Comparison of ENCODE assay signal across 8 cellular contexts in genomic region chr5:14011089-14012004, GRCh38.
DNase-seq lines count a peak whose midpoint lies in the region; ATAC-seq and TF ChIP-seq lines count a peak whose summit lies in the region.

No MANE protein-coding gene starts in this region.

- peak overlapping the region; percentile 79; the same call in 1 of the 2 replicates for H2AFZ ChIP-seq in OCI-LY7 (ENCODE audit: low read length)
- peak overlapping the region; percentile 100 for H2AFZ ChIP-seq in osteoblast (ENCODE audit: low read length)

- H3K9me3 ChIP-seq in HUES6 (ENCODE audit: control insufficient read depth, insufficient read depth, low read depth, low read length), result no peaks in the 10 kb centered on the region
- H3K9me3 ChIP-seq in OCI-LY7 (ENCODE audit: low read length), result no peaks in the 10 kb centered on the region
- H3K9me3 ChIP-seq in adrenal gland (replicated peaks in 1 of 3), result no peaks in the 10 kb centered on the region
- no peaks in the 10 kb centered on the region for H3K9me3 ChIP-seq in heart left ventricle
- no peaks in the 10 kb centered on the region for H3K9me3 ChIP-seq in osteoblast (ENCODE audit: low read depth, low read length)
- H3K9me3 ChIP-seq in uterus, result no peaks in the 10 kb centered on the region

- H3K4me3 ChIP-seq in HUES6 (ENCODE audit: low read depth, low read length) (peak overlapping the region; percentile 84), OCI-LY7 (ENCODE audit: low read depth, low read length, poor library complexity, severe bottlenecking) (peak overlapping the region; percentile 66), adrenal gland (peak overlapping the region in 2 of 4 donors; percentile 29 to 62), heart left ventricle (peak overlapping the region; percentile 8 to 65 (median 59)), osteoblast (ENCODE audit: insufficient read depth, low read length) (peak overlapping the region; percentile 82), uterus (peak overlapping the region; percentile 26 to 54)

- POLR2A ChIA-PET in OCI-LY7 (lab: Charles Lee), result interaction anchor here (0.6 kb wide), 1 partner anchor 32 kb away, joined by 5 read pairs; no protein-coding TSS in a partner anchor

- TF ChIP-seq POLR2A in adrenal gland (IDR thresholded peaks at IDR 0.05) (peak in 1 of 2 donors; percentile 58), heart left ventricle (IDR thresholded peaks at IDR 0.05) (peak in 1 of 2 donors; percentile 35), uterus (IDR thresholded peaks at IDR 0.05) (peak in 1 of 2 donors; percentile 45)

- intact Hi-C loops in OCI-LY7 (cut with micrococcal nuclease; ENCODE audit: unreplicated experiment), result no loop called here
- intact Hi-C loops in adrenal gland (cut with DNase I), result no loop called here
- intact Hi-C loops in heart left ventricle (cut with DNase I), result loop anchor here in 1 of 10 donors (10.0 kb wide), 1 partner anchor 263 kb away; no protein-coding TSS in a partner anchor
- intact Hi-C loops in uterus (cut with DNase I; ENCODE audit: low total_unique reads), result no loop called here

- H3K27ac ChIP-seq in HUES6 (ENCODE audit: low read depth, low read length) (no peak overlapping the region), OCI-LY7 (ENCODE audit: low read depth, low read length, poor library complexity, severe bottlenecking) (no peak overlapping the region), adrenal gland (peak overlapping the region in 4 of 5 donors; percentile 17 to 56 (median 40)), heart left ventricle (peak overlapping the region in 11 of 12 donors; percentile 2 to 75 (median 48)), osteoblast (ENCODE audit: low read depth, low read length) (peak overlapping the region; percentile 72), uterus (peak overlapping the region in 1 of 2 donors; percentile 55)

- H3K9ac ChIP-seq in HUES6 (ENCODE audit: low read length), result peak overlapping the region; percentile 58

- H3K27me3 ChIP-seq in HUES6 (ENCODE audit: control insufficient read depth, insufficient read depth, low read length) (no peaks in the 10 kb centered on the region), adrenal gland (no peaks in the 10 kb centered on the region), heart left ventricle (peaks cover 0 to 13% (median 0%) of the 10 kb centered on the region in 9 donors), osteoblast (ENCODE audit: insufficient read depth, low read length) (no peaks in the 10 kb centered on the region), uterus (no peaks in the 10 kb centered on the region)

- H3K9me2 ChIP-seq in OCI-LY7 (ENCODE audit: insufficient read depth, low read length), result no peaks in the 10 kb centered on the region

- H3K4me1 ChIP-seq in HUES6 (ENCODE audit: control insufficient read depth, insufficient read depth, low read length), result peaks cover 13% of the 10 kb centered on the region
- H3K4me1 ChIP-seq in OCI-LY7 (ENCODE audit: insufficient read depth, low read length, poor library complexity, severe bottlenecking), result no peaks in the 10 kb centered on the region
- peaks cover 0 to 7% of the 10 kb centered on the region in 2 donors for H3K4me1 ChIP-seq in adrenal gland (replicated peaks in 1 of 2)
- H3K4me1 ChIP-seq in heart left ventricle, result peaks cover 0 to 15% (median 6%) of the 10 kb centered on the region in 12 donors
- peaks cover 14% of the 10 kb centered on the region for H3K4me1 ChIP-seq in osteoblast (ENCODE audit: insufficient read depth, low read length)
- H3K4me1 ChIP-seq in uterus, result no peaks in the 10 kb centered on the region

- H3K36me3 ChIP-seq in HUES6 (ENCODE audit: control insufficient read depth, insufficient read depth, low read length) (no peaks in the 10 kb centered on the region), OCI-LY7 (ENCODE audit: insufficient read depth, low read length) (no peaks in the 10 kb centered on the region), adrenal gland (replicated peaks in 1 of 2) (no peaks in the 10 kb centered on the region), heart left ventricle (no peaks in the 10 kb centered on the region), osteoblast (ENCODE audit: insufficient read depth, low read length) (no peaks in the 10 kb centered on the region), uterus (no peaks in the 10 kb centered on the region)

- peak; percentile 93 for DNase-seq in ELR (ENCODE audit: low read depth)
- DNase-seq in OCI-LY7 (ENCODE audit: low spot score), result peak; percentile 67
- peak; percentile 84 to 92 (median 88) for DNase-seq in adrenal gland
- peak; percentile 85 to 93 (median 91) for DNase-seq in heart left ventricle
- peak; percentile 96 for DNase-seq in osteoblast (ENCODE audit: insufficient read length, low spot score, missing footprints)
- peak; percentile 71 to 80 for DNase-seq in uterus

- ATAC-seq in GM21619 (IDR thresholded peaks at IDR 0.05; ENCODE audit: unreplicated experiment) (peak; percentile 95), heart left ventricle (peak; percentile 74 to 96 (median 94))

- no TSS peak for BruUV-seq in OCI-LY7 (replicated peaks; lab: Mats Ljungman, UMichigan)

- H4K20me1 ChIP-seq in OCI-LY7 (ENCODE audit: insufficient read depth, low read length) (no peaks in the 10 kb centered on the region), osteoblast (ENCODE audit: insufficient read depth, low read length) (no peaks in the 10 kb centered on the region)

- no peak for TF ChIP-seq CTCF in OCI-LY7 (conservative IDR thresholded peaks at IDR 0.05; ENCODE audit: low read length)
- peak in 1 of 6 experiments; percentile 5 for TF ChIP-seq CTCF in adrenal gland (IDR thresholded peaks at IDR 0.05)
- TF ChIP-seq CTCF in heart left ventricle (IDR thresholded peaks at IDR 0.05), result peak in 4 of 12 donors; percentile 10 to 36 (median 26)
- no peak for TF ChIP-seq CTCF in osteoblast (IDR thresholded peaks at IDR 0.05; ENCODE audit: extremely low read depth, low read depth, low read length)
- peak in 2 of 4 experiments; percentile 19 to 20 for TF ChIP-seq CTCF in uterus (IDR thresholded peaks at IDR 0.05)

- CTCF ChIA-PET in OCI-LY7 (lab: Charles Lee; ENCODE audit: unreplicated experiment), result no interaction called here

- H3K79me2 ChIP-seq in OCI-LY7 (ENCODE audit: insufficient read depth, low read depth, low read length), result no peaks in the 10 kb centered on the region
- no peaks in the 10 kb centered on the region for H3K79me2 ChIP-seq in osteoblast (ENCODE audit: insufficient read depth, low read length)

- 1% methylated on average over 21 to 74 of the region's 74 CpGs for WGBS in adrenal gland, 4 donors
- WGBS in heart left ventricle, 4 donors, result 1 to 6% (median 3%) methylated on average over 24 to 74 of the region's 74 CpGs

- H3K4me2 ChIP-seq in OCI-LY7 (ENCODE audit: low read length) (peak overlapping the region; percentile 66), osteoblast (ENCODE audit: insufficient read depth, low read length) (peak overlapping the region; percentile 100)

Comparison
In these comparisons a context has a peak if more than half of its experiments do, and no peak if none do; other contexts are left out.
1. H3K27ac ChIP-seq: peak in adrenal gland (4 of 5), heart left ventricle (11 of 12) and osteoblast (single experiment); none in HUES6 (single experiment) and OCI-LY7 (single experiment).
2. Peak in every context shown above with its lines, with median percentiles within 50 percentile points of each other: DNase-seq.